ENCODE assay signal across 8 cellular contexts in the genomic region with DNA sequence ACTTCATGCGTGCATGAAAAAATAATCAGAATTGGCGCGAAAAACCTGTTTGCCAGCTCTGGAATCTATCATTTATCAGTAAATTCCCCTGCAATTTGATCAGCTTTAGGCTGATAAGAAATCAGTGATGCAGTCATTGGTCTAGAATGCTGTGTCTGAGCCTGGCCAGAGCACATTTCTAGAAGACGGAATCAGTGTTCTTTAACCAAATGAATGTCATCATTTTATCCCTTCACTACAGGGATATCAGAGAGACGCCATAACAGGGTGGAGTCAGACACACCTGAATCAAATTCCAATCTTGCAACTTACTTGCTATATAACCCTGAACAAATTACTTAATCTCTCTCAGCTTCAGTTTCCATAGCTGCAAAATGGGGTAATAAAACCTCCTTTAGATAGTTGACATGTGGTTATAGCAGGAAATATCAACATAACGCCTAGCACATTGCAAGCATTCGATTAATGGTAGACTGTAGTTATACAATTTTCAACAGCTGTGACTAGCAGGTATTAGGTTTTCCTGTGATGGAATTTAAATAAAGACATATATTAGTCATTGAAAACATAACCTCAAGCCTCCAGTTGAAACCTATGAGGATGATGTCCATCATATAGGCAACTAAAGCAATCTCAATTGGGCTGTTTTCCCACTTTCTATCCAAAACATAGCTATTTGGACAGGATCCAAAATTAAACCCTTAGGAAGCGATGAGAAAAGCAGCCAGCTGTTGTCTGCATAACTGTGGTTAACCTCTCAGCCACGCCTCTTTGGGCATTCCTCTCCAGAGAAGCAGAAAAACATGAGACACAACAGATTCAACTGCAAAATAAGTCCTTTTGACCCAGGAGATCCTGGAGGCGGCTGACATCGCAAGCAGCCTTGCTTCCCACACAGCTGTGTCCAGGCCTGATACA.
DNase-seq lines count a peak whose midpoint lies in the region; ATAC-seq and TF ChIP-seq lines count a peak whose summit lies in the region.

No MANE protein-coding gene starts in this region.

- DNase-seq in DMS53 treated with DMSO at 0.1 percent for 48 hours (lab: John Stamatoyannopoulos, UW; ENCODE audit: unreplicated experiment) (peak; percentile 33), NCI-H2029 treated with DMSO at 0.1 percent for 48 hours (lab: John Stamatoyannopoulos, UW) (peak; percentile 7), kidney glomerular epithelial cell (lab: John Stamatoyannopoulos, UW) (peak; percentile 90), GM13977 (ENCODE audit: low spot score) (no peak)
- DNase-seq in activated gamma-delta T cell treated with anti-CD3 and anti-CD28 coated beads, Interleukin-2, amount 50 U/mL, for 16 hours (ENCODE audit: low read depth) = peak; percentile 10

- no peak for TF ChIP-seq CTCF in GM13977 (IDR thresholded peaks at IDR 0.05; ENCODE audit: extremely low read depth, insufficient read depth, missing control alignments)

- in situ Hi-C loops in GM13977 (cut with MboI; ENCODE audit: low pct_unique_long_range_greater_than_20kb, low sequenced_read_pairs, unreplicated experiment) = no loop called here

- ATAC-seq in HG03039 (IDR thresholded peaks at IDR 0.05; ENCODE audit: unreplicated experiment) (no peak), HG02884 (IDR thresholded peaks at IDR 0.05; ENCODE audit: unreplicated experiment) (no peak), GM18870 (IDR thresholded peaks at IDR 0.05; ENCODE audit: unreplicated experiment) (no peak)
